3 cellular contexts compared by ENCODE assay signal in genomic region chr5:136722086-136722485, GRCh38.
"Had no signal": no experiment of that assay in that cellular context is flagged by ENCODE, and none has a peak within 500 bp of the region (broad histone marks: within the 10 kb centered on the region; RNA-seq: fewer than 3 reads in every experiment).

No MANE protein-coding gene starts in this region.

- H3K4me3 ChIP-seq: GM12878 had no signal

- DNase-seq: GDM1, GF-D8 had no signal
